8 cellular contexts compared by ENCODE assay signal in genomic region chr2:73212448-73213176, GRCh38. TPM values are rescaled to one million over a fixed set of nuclear protein-coding genes. Genes with fewer than 3 reads are reported as not detected.
DNase-seq lines count a peak whose midpoint lies in the region; ATAC-seq and TF ChIP-seq lines count a peak whose summit lies in the region.

No MANE protein-coding gene starts in this region.

- DNase-seq in GM12865 (ENCODE audit: low read depth) (peak; percentile 81), NB4 (ENCODE audit: low read depth) (peak; percentile 88), SK-N-MC (ENCODE audit: low read depth, low spot score) (no peak), head of caudate nucleus (peak; percentile 43 to 89 (median 74)), progenitor cell of endocrine pancreas (ENCODE audit: low spot score, unreplicated experiment) (peak; percentile 61), ureter (ENCODE audit: low spot score) (peak; percentile 65)
- peak; percentile 80 for DNase-seq in activated naive CD4-positive, alpha-beta T cell treated with anti-CD3 and anti-CD28 coated beads, Interleukin-2, amount 50 U/mL, for 16 hours

- H3K4me3 ChIP-seq in GM12865 (ENCODE audit: low read depth, low read length) (no peak overlapping the region), NB4 (ENCODE audit: low read depth, low read length) (no peak overlapping the region), SK-N-MC (no peak overlapping the region)

- TF ChIP-seq POLR2A in NB4 (IDR thresholded peaks at IDR 0.05; ENCODE audit: extremely low read depth, insufficient read length): no peak

- peaks cover 22% of the 10 kb centered on the region for H3K4me1 Mint-ChIP-seq in progenitor cell of endocrine pancreas (ENCODE audit: low read depth)

- H3K36me3 ChIP-seq in SK-N-MC (ENCODE audit: insufficient read depth, low read length): no peaks in the 10 kb centered on the region

- no peaks in the 10 kb centered on the region for H3K36me3 Mint-ChIP-seq in progenitor cell of endocrine pancreas (ENCODE audit: insufficient read depth)

- peak; percentile 97 for TF ChIP-seq CTCF in GM12865 (IDR thresholded peaks at IDR 0.05; ENCODE audit: insufficient read depth, low read depth, low read length, missing control alignments)
- peak; percentile 97 for TF ChIP-seq CTCF in NB4 (IDR thresholded peaks at IDR 0.05; ENCODE audit: low read depth, low read length)
- TF ChIP-seq CTCF in progenitor cell of endocrine pancreas (IDR thresholded peaks at IDR 0.05; ENCODE audit: unreplicated experiment): peak; percentile 88

- intact Hi-C loops in head of caudate nucleus (cut with DNase I): no loop called here

- ATAC-seq in HG02588 (IDR thresholded peaks at IDR 0.05; ENCODE audit: unreplicated experiment): peak; percentile 57

- H3K27ac ChIP-seq in SK-N-MC: peak overlapping the region; percentile 78; the same call in 1 of the 2 replicates

- no peak overlapping the region for H3K27ac Mint-ChIP-seq in progenitor cell of endocrine pancreas

- H3K9me3 Mint-ChIP-seq in progenitor cell of endocrine pancreas (ENCODE audit: low read depth): no peaks in the 10 kb centered on the region

- no peaks in the 10 kb centered on the region for H3K9me3 ChIP-seq in SK-N-MC (ENCODE audit: low read depth, low read length)

- peaks cover 20% of the 10 kb centered on the region for H3K27me3 Mint-ChIP-seq in progenitor cell of endocrine pancreas

- H3K9ac ChIP-seq in SK-N-MC (ENCODE audit: insufficient read length): no peak overlapping the region

- peak overlapping the region; percentile 45 for H3K4me3 Mint-ChIP-seq in progenitor cell of endocrine pancreas (ENCODE audit: low read depth)

RNA-seq across cellular contexts. Expression of gene SMYD5, which starts 1.4 kb away (rescaled TPM):
- total RNA-seq in progenitor cell of endocrine pancreas: 30.2 and 32.7 TPM in 2 replicates
- 36.3 TPM for total RNA-seq in ureter

RNA-seq across cellular contexts. Expression of gene NOTO, which starts 10.2 kb away (rescaled TPM):
- total RNA-seq in progenitor cell of endocrine pancreas (not detected in 2 replicates), ureter (not detected)

RNA-seq across cellular contexts. Expression of gene PRADC1, which starts 20.4 kb away (rescaled TPM):
- 9.8 and 10.2 TPM in 2 replicates for total RNA-seq in progenitor cell of endocrine pancreas
- 19.1 TPM for total RNA-seq in ureter

RNA-seq across cellular contexts. Expression of gene CCT7, which starts 21.5 kb away (rescaled TPM):
- total RNA-seq in progenitor cell of endocrine pancreas (249 and 256 TPM in 2 replicates), ureter (237 TPM)
